In the genomic region with DNA sequence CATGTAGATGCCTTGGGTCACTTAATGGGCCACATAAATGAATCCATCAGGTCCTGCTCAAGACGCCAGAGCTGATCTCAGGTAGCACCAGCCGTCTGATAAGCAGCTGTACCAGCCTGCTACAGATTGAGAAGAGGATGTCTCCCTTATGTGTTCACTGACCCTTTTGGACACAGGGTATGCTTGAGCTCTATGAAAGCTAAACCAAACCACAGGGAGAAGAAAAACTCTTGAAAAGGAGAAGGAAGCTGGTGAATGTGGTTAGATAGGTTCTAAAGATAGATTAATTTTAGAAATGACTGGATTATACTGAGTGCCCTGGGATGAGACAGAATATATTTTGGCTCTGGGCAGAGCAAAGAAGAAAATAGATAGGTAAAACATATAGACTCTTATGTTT, we compare ENCODE assay signal across 19 cellular contexts.
"Had no signal": no experiment of that assay in that cellular context is flagged by ENCODE, and none has a peak within 500 bp of the region (broad histone marks: within the 10 kb centered on the region; RNA-seq: fewer than 3 reads in every experiment).

No MANE protein-coding gene starts in this region.

- H3K4me1 ChIP-seq: adrenal gland, gastroesophageal sphincter, heart right ventricle, lower lobe of right lung, tibial artery, uterus had no signal

- H3K27ac ChIP-seq: adrenal gland, cardiac muscle cell, gastroesophageal sphincter, heart right ventricle, lower lobe of right lung, tibial artery, uterus had no signal

- H3K27me3 ChIP-seq: adrenal gland, cardiac muscle cell, gastroesophageal sphincter, heart right ventricle, tibial artery, uterus had no signal

- DNase-seq: activated CD4-positive, alpha-beta T cell treated with anti-CD3 and anti-CD28 coated beads for 4 hours; activated CD8-positive, alpha-beta T cell treated with anti-CD3 and anti-CD28 coated beads for 36 hours; activated effector memory CD4-positive, alpha-beta T cell treated with anti-CD3 and anti-CD28 coated beads, Interleukin-2, amount 50 U/mL, for 16 hours; activated T-cell treated with anti-CD3 and anti-CD28 coated beads, Interleukin-2, amount 50 U/mL, for 48 hours; adrenal gland; heart right ventricle; left colon; lower lobe of right lung; nephron progenitor cell; occipital lobe; stimulated activated CD4-positive, alpha-beta T cell treated with anti-CD3 and anti-CD28 coated beads, Interleukin-2, amount 100 ng/mL, for 48 hours; stimulated activated naive CD4-positive, alpha-beta T cell; tibial artery; uterus had no signal

- ATAC-seq: activated CD8-positive, alpha-beta T cell treated with anti-CD3 and anti-CD28 coated beads for 36 hours; gastroesophageal sphincter; heart right ventricle; left colon; lower lobe of right lung; WTC11 had no signal

- H3K9me3 ChIP-seq: adrenal gland, gastroesophageal sphincter, lower lobe of right lung, tibial artery, uterus had no signal

- H3K4me3 ChIP-seq: adrenal gland, cardiac muscle cell, gastroesophageal sphincter, heart right ventricle, lower lobe of right lung, tibial artery, uterus had no signal

- H3K36me3 ChIP-seq: adrenal gland, cardiac muscle cell, gastroesophageal sphincter, heart right ventricle, lower lobe of right lung, tibial artery had no signal

- FAIRE-seq: endometrium, islet of Langerhans had no signal
